In genomic region chr2:55518846-55519167, GRCh38 we compare ENCODE assay signal across 8 cellular contexts. TPM values are rescaled to one million over a fixed set of nuclear protein-coding genes. Genes with fewer than 3 reads are reported as not detected.
DNase-seq lines count a peak whose midpoint lies in the region; TF ChIP-seq lines count a peak whose summit lies in the region.

No MANE protein-coding gene starts in this region.

- H2AK5ac ChIP-seq in H9 (ENCODE audit: insufficient read length, low read length): no peak overlapping the region

- H3K27ac Mint-ChIP-seq in H9: peak overlapping the region; percentile 79 to 96 (median 82)
- H3K27ac Mint-ChIP-seq in chondrocyte (ENCODE audit: unreplicated experiment): peak overlapping the region; percentile 97

- H3K4me3 Mint-ChIP-seq in H9: peak overlapping the region; percentile 94 to 97
- H3K4me3 Mint-ChIP-seq in chondrocyte (ENCODE audit: unreplicated experiment): peak overlapping the region; percentile 97

- H2BK5ac ChIP-seq in H9 (ENCODE audit: insufficient read length, low read length): no peak overlapping the region

- H2BK15ac ChIP-seq in H9 (ENCODE audit: low read depth, low read length): no peak overlapping the region

- no peak for TF ChIP-seq EP300 in transverse colon (IDR thresholded peaks at IDR 0.05; ENCODE audit: low read depth)

- DNase-seq in NCI-H748 (lab: John Stamatoyannopoulos, UW; ENCODE audit: unreplicated experiment) (peak; percentile 40), NCI-H748 treated with DMSO at 0.1 percent for 48 hours (lab: John Stamatoyannopoulos, UW) (no peak), H9 (no peak), NCI-H69 (lab: John Stamatoyannopoulos, UW) (peak; percentile 68), chondrocyte (ENCODE audit: low spot score) (no peak), lower leg skin (ENCODE audit: low spot score in 2 of 2) (no peak), transverse colon (no peak), T1000 (lab: John Stamatoyannopoulos, UW) (no peak)

- peak overlapping the region; percentile 45 for H3K4me2 ChIP-seq in H9 (ENCODE audit: insufficient read depth, insufficient read length, low read length)

- H3K27me3 Mint-ChIP-seq in H9 (ENCODE audit: low read depth): no peaks in the 10 kb centered on the region; the same call in 1 of the 2 replicates
- no peaks in the 10 kb centered on the region for H3K27me3 Mint-ChIP-seq in chondrocyte (ENCODE audit: low read depth)

- no peak overlapping the region for H4K91ac ChIP-seq in H9 (ENCODE audit: insufficient read length, low read depth, low read length)

- H3K9me3 Mint-ChIP-seq in H9 (no peaks in the 10 kb centered on the region), chondrocyte (ENCODE audit: low read depth) (no peaks in the 10 kb centered on the region)

- H3K27ac ChIP-seq in H9 (ENCODE audit: insufficient read length, low read depth, low read length) (no peak overlapping the region), transverse colon (peak overlapping the region; percentile 84 to 94 (median 90))

- H2AFZ ChIP-seq in H9 (ENCODE audit: low read length): no peak overlapping the region

- H3K4ac ChIP-seq in H9 (ENCODE audit: low read depth, low read length): no peak overlapping the region

- no peaks in the 10 kb centered on the region for H4K20me1 ChIP-seq in H9 (ENCODE audit: control insufficient read depth, insufficient read depth, insufficient read length)

- H3K9ac ChIP-seq in H9 (ENCODE audit: extremely low read depth, insufficient read length, low read length): no peak overlapping the region

- in situ Hi-C loops in transverse colon (cut with MboI; ENCODE audit: low pct_ligation_motif_present in 1 of 4, low pct_unique_long_range_greater_than_20kb in 1 of 4, low sequenced_read_pairs in 3 of 4): no loop called here

- H3K23me2 ChIP-seq in H9 (ENCODE audit: insufficient read length, low read depth, low read length, poor library complexity, severe bottlenecking): peaks cover 10% of the 10 kb centered on the region

- H3T11ph ChIP-seq in H9 (ENCODE audit: low read length): no peak overlapping the region

- no peak overlapping the region for H2BK12ac ChIP-seq in H9 (ENCODE audit: insufficient read length, low read depth, low read length)

- H3K36me3 Mint-ChIP-seq in H9 (ENCODE audit: insufficient read depth in 1 of 3, low read depth in 3 of 3) (peaks cover 0 to 2% (median 2%) of the 10 kb centered on the region in 3 experiments; a peak in 3 of 7 replicates), chondrocyte (ENCODE audit: low read depth) (peaks cover 2% of the 10 kb centered on the region)

- no peak overlapping the region for H4K5ac ChIP-seq in H9 (ENCODE audit: insufficient read length, low read depth, low read length)

- TF ChIP-seq POLR2A in lower leg skin (IDR thresholded peaks at IDR 0.05): no peak
- no peak for TF ChIP-seq POLR2A in transverse colon (IDR thresholded peaks at IDR 0.05)

- H3K4me1 Mint-ChIP-seq in H9 (peaks cover 8 to 9% of the 10 kb centered on the region in 2 experiments), chondrocyte (ENCODE audit: low read depth) (peaks cover 13% of the 10 kb centered on the region)

- H3K36me3 ChIP-seq in transverse colon: no peaks in the 10 kb centered on the region

- no peaks in the 10 kb centered on the region for H3K27me3 ChIP-seq in H9 (ENCODE audit: insufficient read depth, low read length)
- H3K27me3 ChIP-seq in transverse colon: no peaks in the 10 kb centered on the region

- H2BK20ac ChIP-seq in H9 (ENCODE audit: low read depth, low read length, poor library complexity, severe bottlenecking): no peak overlapping the region

- no peak overlapping the region for H2BK120ac ChIP-seq in H9 (ENCODE audit: low read depth, low read length, poor library complexity, severe bottlenecking)

- WGBS in H9 (ENCODE audit: extremely low coverage, insufficient read length, low lambda C conversion rate): no CpG with 5 or more reads among the region's 9 CpGs
- WGBS in lower leg skin, 2 donors: 29 to 31% methylated on average over 9 of the region's 9 CpGs
- 35 to 60% methylated on average over 1 to 9 of the region's 9 CpGs for WGBS in transverse colon (ENCODE audit: low coverage in 1 of 2), 2 donors

- no peaks in the 10 kb centered on the region for H3K4me1 ChIP-seq in H9 (ENCODE audit: insufficient read depth, low read length)
- H3K4me1 ChIP-seq in transverse colon: peaks cover 0 to 15% (median 9%) of the 10 kb centered on the region in 4 donors

- H4K8ac ChIP-seq in H9 (replicated peaks; ENCODE audit: insufficient read length, low read depth, low read length): no peak overlapping the region

- no peaks in the 10 kb centered on the region for H3K79me2 ChIP-seq in H9 (ENCODE audit: insufficient read depth, low read length)

- H3K18ac ChIP-seq in H9 (ENCODE audit: insufficient read length, low read depth, low read length): no peak overlapping the region

- H3K79me1 ChIP-seq in H9 (ENCODE audit: insufficient read depth, low read depth, low read length, poor library complexity, severe bottlenecking): no peaks in the 10 kb centered on the region

- no peaks in the 10 kb centered on the region for H3K9me3 ChIP-seq in H9 (ENCODE audit: control insufficient read depth, low read depth, low read length)
- H3K9me3 ChIP-seq in transverse colon: no peaks in the 10 kb centered on the region

- intact Hi-C loops in lower leg skin (cut with DNase I; ENCODE audit: low total_unique reads): no loop called here
- intact Hi-C loops in transverse colon (cut with DNase I; ENCODE audit: low total_unique reads): no loop called here

- no peak overlapping the region for H3K23ac ChIP-seq in H9 (ENCODE audit: insufficient read length, low read depth, low read length)

- no peak overlapping the region for H3K56ac ChIP-seq in H9 (ENCODE audit: insufficient read length, low read depth, low read length)

- TF ChIP-seq CTCF in H9 (conservative IDR thresholded peaks at IDR 0.05) (no peak), chondrocyte (IDR thresholded peaks at IDR 0.05) (no peak), lower leg skin (IDR thresholded peaks at IDR 0.05) (no peak), transverse colon (IDR thresholded peaks at IDR 0.05) (no peak)

- no peak overlapping the region for H3K14ac ChIP-seq in H9 (ENCODE audit: insufficient read depth, low read length)

- H3K4me3 ChIP-seq in lower leg skin (ENCODE audit: low read depth, poor library complexity, severe bottlenecking) (peak overlapping the region; percentile 53), transverse colon (peak overlapping the region; percentile 65 to 95 (median 77))

RNA-seq across cellular contexts. Expression of gene CFAP36, which starts 0.7 kb away (rescaled TPM):
- total RNA-seq in H9 (2021): 17.1 and 20.8 TPM in 2 replicates
- total RNA-seq in chondrocyte: 25.2 to 35.1 TPM (median 26.6 TPM) in 3 replicates
- 10 to 100 TPM; 10.3 to 17.4 (median 14.8) TPM for total RNA-seq in lower leg skin
- total RNA-seq in transverse colon: 10 to 100 TPM; 10.1 to 22.9 (median 12.3) TPM

Comparison
In these comparisons a context has a peak if more than half of its experiments do, and no peak if none do; other contexts are left out.
1. DNase-seq: peak in NCI-H748 (single experiment) and NCI-H69 (single experiment); none in NCI-H748 treated with DMSO at 0.1 percent for 48 hours (single experiment), H9 (single experiment), chondrocyte (single experiment), lower leg skin (0 of 2), transverse colon (single experiment) and T1000 (single experiment).